ENCODE assay signal across 8 cellular contexts in genomic region chr19:10334340-10335148, GRCh38. TPM values are rescaled to one million over a fixed set of nuclear protein-coding genes. Genes with fewer than 3 reads are reported as not detected.
DNase-seq lines count a peak whose midpoint lies in the region; ATAC-seq and TF ChIP-seq lines count a peak whose summit lies in the region.

No MANE protein-coding gene starts in this region.

- H3K4me1 ChIP-seq in CD8-positive, alpha-beta T cell (ENCODE audit: insufficient read depth, low read length) = peaks cover 38% of the 10 kb centered on the region
- no peaks in the 10 kb centered on the region for H3K4me1 ChIP-seq in SJCRH30

- no peak for TF ChIP-seq RAD21 in Ishikawa (IDR thresholded peaks at IDR 0.05; ENCODE audit: low read depth)

- H3K27me3 ChIP-seq in CD8-positive, alpha-beta T cell (ENCODE audit: insufficient read depth, low read length) = no peaks in the 10 kb centered on the region
- H3K27me3 ChIP-seq in SJCRH30 = no peaks in the 10 kb centered on the region
- no peaks in the 10 kb centered on the region for H3K27me3 ChIP-seq in brain microvascular endothelial cell (replicated peaks)

- TF ChIP-seq CTCF in CD8-positive, alpha-beta T cell (IDR thresholded peaks at IDR 0.05) = no peak
- peak; percentile 34 for TF ChIP-seq CTCF in brain microvascular endothelial cell (IDR thresholded peaks at IDR 0.05; ENCODE audit: low read depth, low read length, missing control alignments)

- POLR2A ChIA-PET in CD8-positive, alpha-beta T cell (lab: Charles Lee) = interaction anchor here (0.6 to 2.4 kb wide), 2 partner anchors 8 to 10 kb away, joined by 4 to 10 read pairs; no protein-coding TSS in a partner anchor

- H3K9me3 Mint-ChIP-seq in CD8-positive, alpha-beta T cell = no peaks in the 10 kb centered on the region

- no peaks in the 10 kb centered on the region for H3K9me3 ChIP-seq in CD8-positive, alpha-beta T cell (ENCODE audit: low read length)
- no peaks in the 10 kb centered on the region for H3K9me3 ChIP-seq in SJCRH30 (replicated peaks)

- H3K27ac Mint-ChIP-seq in CD8-positive, alpha-beta T cell = no peak overlapping the region

- in situ Hi-C loops in brain microvascular endothelial cell (cut with HindIII; ENCODE audit: low pct_ligation_motif_present, low sequenced_read_pairs) = no loop called here

- no peak for ATAC-seq in CD8-positive, alpha-beta T cell
- no peak for ATAC-seq in HG03095 (IDR thresholded peaks at IDR 0.05; ENCODE audit: unreplicated experiment)

- no peak overlapping the region for H3K27ac ChIP-seq in CD8-positive, alpha-beta T cell (ENCODE audit: low read depth, low read length)
- H3K27ac ChIP-seq in SJCRH30 (no peak overlapping the region), brain microvascular endothelial cell (no peak overlapping the region)

- no peak overlapping the region for H3K4me3 ChIP-seq in CD8-positive, alpha-beta T cell (ENCODE audit: low read depth, low read length)
- peak overlapping the region; percentile 96 for H3K4me3 ChIP-seq in SJCRH30
- H3K4me3 ChIP-seq in brain microvascular endothelial cell (ENCODE audit: low read depth, low read length) = peak overlapping the region; percentile 88

- H3K4me3 Mint-ChIP-seq in CD8-positive, alpha-beta T cell = peak overlapping the region; percentile 15

- intact Hi-C loops in CD8-positive, alpha-beta T cell (cut with DNase I, micrococcal nuclease) = loop anchor here (5.0 kb wide), 4 partner anchors 47 to 628 kb away; partner anchors contain the start of genes CDKN2D (in 1 of the 2), ICAM4 (in 1 of the 2), ICAM5 (in 1 of the 2) and KRI1 (in 1 of the 2)

- H3K27me3 Mint-ChIP-seq in CD8-positive, alpha-beta T cell (ENCODE audit: low read depth) = no peaks in the 10 kb centered on the region

- CTCF ChIA-PET in CD8-positive, alpha-beta T cell (lab: Charles Lee) = interaction anchor here (1.0 to 1.9 kb wide), 4 partner anchors 36 to 92 kb away, joined by 3 to 9 read pairs (median 6); partner anchors contain the start of genes ICAM1 and TYK2

- H3K36me3 ChIP-seq in CD8-positive, alpha-beta T cell (ENCODE audit: insufficient read depth, low read length) = peaks cover 19% of the 10 kb centered on the region
- H3K36me3 ChIP-seq in SJCRH30 (peaks cover 8% of the 10 kb centered on the region), brain microvascular endothelial cell (replicated peaks) (peaks cover 8% of the 10 kb centered on the region)

- H3K4me1 Mint-ChIP-seq in CD8-positive, alpha-beta T cell (ENCODE audit: low read depth) = peaks cover 48% of the 10 kb centered on the region

- peaks cover 54% of the 10 kb centered on the region for H3K36me3 Mint-ChIP-seq in CD8-positive, alpha-beta T cell

- peak in 2 of 7 experiments; percentile 25 to 28 for DNase-seq in CD8-positive, alpha-beta T cell
- DNase-seq in SJCRH30 = peak; percentile 85 to 87
- DNase-seq in brain microvascular endothelial cell = peak; percentile 95
- peak in 50 of 51 donors; percentile 3 to 81 (median 61) for DNase-seq in hypothalamus (lab: John Stamatoyannopoulos, UW)
- DNase-seq in putamen (ENCODE audit: low spot score) = peak; percentile 74
- no peak for DNase-seq in NCI-H128 (lab: John Stamatoyannopoulos, UW; ENCODE audit: unreplicated experiment)

- TF ChIP-seq EP300 in Ishikawa (IDR thresholded peaks at IDR 0.05; ENCODE audit: borderline replicate concordance) = 0 out of 2 replicates have a peak, but pooled peaks have one; percentile 7

TF ChIP-seq in Ishikawa, 13 proteins besides CTCF, POLR2A, EP300 and RAD21:
- TF ChIP-seq FOXM1 (IDR thresholded peaks at IDR 0.05; ENCODE audit: borderline replicate concordance, low read depth) (no peak), CEBPB (IDR thresholded peaks at IDR 0.05) (no peak), ZBTB7A (IDR thresholded peaks at IDR 0.05; ENCODE audit: low read depth) (no peak), REST (IDR thresholded peaks at IDR 0.05; ENCODE audit: low read depth) (no peak), USF1 (IDR thresholded peaks at IDR 0.05) (peak; percentile 13; the same call in 1 of the 2 replicates), NFIC (IDR thresholded peaks at IDR 0.05) (no peak), CREB1 (IDR thresholded peaks at IDR 0.05; ENCODE audit: low read depth) (no peak), YY1 (IDR thresholded peaks at IDR 0.05; ENCODE audit: low read depth) (no peak), TAF1 (IDR thresholded peaks at IDR 0.05; ENCODE audit: low read depth) (peak; percentile 36), TCF12 (IDR thresholded peaks at IDR 0.05; ENCODE audit: low read depth) (0 out of 2 replicates have a peak, but pooled peaks have one; percentile 32), MAX (IDR thresholded peaks at IDR 0.05) (peak; percentile 87), TEAD4 (IDR thresholded peaks at IDR 0.05) (no peak; the same call in 1 of the 2 replicates), EGR1 (IDR thresholded peaks at IDR 0.05) (peak; percentile 29; the same call in 1 of the 2 replicates)

RNA-seq across cellular contexts. Expression of gene RAVER1, which starts 1.2 kb away (rescaled TPM):
- total RNA-seq in CD8-positive, alpha-beta T cell = 10 to 100 TPM; 33.3 to 33.6 TPM
- total RNA-seq in SJCRH30 (2014; rRNA removed; shearing (Covaris generic)) = 20.1 and 21.3 TPM in 2 replicates

RNA-seq across cellular contexts. Expression of gene ICAM3, which starts 4.9 kb away (rescaled TPM):
- total RNA-seq in CD8-positive, alpha-beta T cell = 100 to 1,000 TPM; 134 to 140 TPM
- 2.1 and 2.8 TPM in 2 replicates for total RNA-seq in SJCRH30 (2014; rRNA removed; shearing (Covaris generic))

RNA-seq across cellular contexts. Expression of gene FDX2, which starts 18.7 kb away (rescaled TPM):
- 1 to 10 TPM; 3.1 to 4.2 TPM for total RNA-seq in CD8-positive, alpha-beta T cell
- 11.5 and 17.5 TPM in 2 replicates for total RNA-seq in SJCRH30 (2014; rRNA removed; shearing (Covaris generic))

RNA-seq across cellular contexts. Expression of gene ZGLP1, which starts 24.9 kb away (rescaled TPM):
- total RNA-seq in CD8-positive, alpha-beta T cell = 1 to 10 TPM; 1.7 to 1.8 TPM
- total RNA-seq in SJCRH30 (2014; rRNA removed; shearing (Covaris generic)) = 0.89 and 2.1 TPM in 2 replicates

RNA-seq across cellular contexts. Expression of gene ICAM5, which starts 44.8 kb away (rescaled TPM):
- total RNA-seq in CD8-positive, alpha-beta T cell = not detected
- 0.22 and 0.28 TPM in 2 replicates for total RNA-seq in SJCRH30 (2014; rRNA removed; shearing (Covaris generic))

Comparison
In these comparisons a context has a peak if more than half of its experiments do, and no peak if none do; other contexts are left out.
1. RNA of gene ICAM3, which starts 4.9 kb away (total RNA-seq): 134 to 140 TPM in CD8-positive, alpha-beta T cell; 2.1 to 2.8 TPM in SJCRH30; every median in the first group is over 10 times any median in the second.